In genomic region chr18:28350821-28351220, GRCh38 we compare ENCODE assay signal across 31 cellular contexts.
"Had no signal": no experiment of that assay in that cellular context is flagged by ENCODE, and none has a peak within 500 bp of the region (broad histone marks: within the 10 kb centered on the region; RNA-seq: fewer than 3 reads in every experiment).

No MANE protein-coding gene starts in this region.

- H3K27ac ChIP-seq: ascending aorta, body of pancreas, SK-N-MC had no signal

- H3K4me1 ChIP-seq: ascending aorta, body of pancreas had no signal

- DNase-seq: activated CD4-positive, alpha-beta memory T cell treated with anti-CD3 and anti-CD28 coated beads for 36 hours; activated CD4-positive, alpha-beta T cell treated with anti-CD3 and anti-CD28 coated beads, Interleukin-2, amount 10 ng/mL, durations not matched to agents 7 days and 5 days; activated CD4-positive, CD25-positive, alpha-beta regulatory T cell; activated CD8-positive, alpha-beta memory T cell treated with anti-CD3 and anti-CD28 coated beads for 24 hours; activated effector memory CD4-positive, alpha-beta T cell treated with anti-CD3 and anti-CD28 coated beads, Interleukin-2, amount 50 U/mL, for 16 hours; activated naive CD4-positive, alpha-beta T cell treated with Interleukin-2 at 50 U/mL for 16 hours; activated naive CD8-positive, alpha-beta T cell treated with anti-CD3 and anti-CD28 coated beads, Interleukin-2, amount 50 U/mL, for 24 hours; activated T-cell treated with anti-CD3 and anti-CD28 coated beads, Interleukin-2, amount 50 U/mL, for 4 hours; amniotic stem cell; body of pancreas; central memory CD4-positive, alpha-beta T cell; Karpas-422; MM.1S; NCI-H1105; NCI-H1436; NCI-H2029; NCI-H2107; NCI-H2171 treated with DMSO at 0.1 percent for 48 hours; NCI-H226; NCI-H526 treated with DMSO at 0.1 percent for 48 hours; NCI-H82; OCI-M1; RPMI8226; T-cell; T-helper 2 cell; T1000 had no signal

- H3K27me3 ChIP-seq: ascending aorta, body of pancreas had no signal

- H3K9me3 ChIP-seq: ascending aorta, body of pancreas had no signal

- ATAC-seq: activated naive CD4-positive, alpha-beta T cell treated with anti-CD3 and anti-CD28 coated beads, Interleukin-2, amount 50 U/mL, for 72 hours; activated naive CD8-positive, alpha-beta T cell treated with anti-CD3 and anti-CD28 coated beads, Interleukin-2, amount 50 U/mL, for 24 hours; activated T-cell treated with anti-CD3 and anti-CD28 coated beads, Interleukin-2, amount 50 U/mL, for 4 hours; body of pancreas; Panc1; Right ventricle myocardium inferior; T-cell had no signal

- H3K4me3 ChIP-seq: ascending aorta, body of pancreas, SK-N-MC had no signal

- H3K27me3 Mint-ChIP-seq: activated CD4-positive, alpha-beta memory T cell treated with anti-CD3 and anti-CD28 coated beads for 36 hours; activated CD4-positive, alpha-beta T cell treated with anti-CD3 and anti-CD28 coated beads, Interleukin-2, amount 10 ng/mL, durations not matched to agents 7 days and 5 days; activated naive CD8-positive, alpha-beta T cell treated with anti-CD3 and anti-CD28 coated beads, Interleukin-2, amount 50 U/mL, for 24 hours; T-cell had no signal

- H3K4me3 Mint-ChIP-seq: activated CD4-positive, alpha-beta memory T cell treated with anti-CD3 and anti-CD28 coated beads for 36 hours; activated CD4-positive, alpha-beta T cell treated with anti-CD3 and anti-CD28 coated beads, Interleukin-2, amount 10 ng/mL, durations not matched to agents 7 days and 5 days; activated naive CD8-positive, alpha-beta T cell treated with anti-CD3 and anti-CD28 coated beads, Interleukin-2, amount 50 U/mL, for 24 hours; activated T-cell treated with anti-CD3 and anti-CD28 coated beads, Interleukin-2, amount 50 U/mL, for 4 hours; T-cell had no signal

- H3K27ac Mint-ChIP-seq: activated CD4-positive, alpha-beta memory T cell treated with anti-CD3 and anti-CD28 coated beads for 36 hours; activated CD4-positive, alpha-beta T cell treated with anti-CD3 and anti-CD28 coated beads, Interleukin-2, amount 10 ng/mL, durations not matched to agents 7 days and 5 days; activated naive CD4-positive, alpha-beta T cell treated with anti-CD3 and anti-CD28 coated beads, Interleukin-2, amount 50 U/mL, for 72 hours; activated naive CD8-positive, alpha-beta T cell treated with anti-CD3 and anti-CD28 coated beads, Interleukin-2, amount 50 U/mL, for 24 hours; T-cell had no signal

- H3K36me3 ChIP-seq: ascending aorta had no signal

- H3K36me3 Mint-ChIP-seq: activated CD4-positive, alpha-beta memory T cell treated with anti-CD3 and anti-CD28 coated beads for 36 hours; T-cell had no signal

- H3K4me1 Mint-ChIP-seq: activated CD4-positive, alpha-beta T cell treated with anti-CD3 and anti-CD28 coated beads, Interleukin-2, amount 10 ng/mL, durations not matched to agents 7 days and 5 days; activated naive CD8-positive, alpha-beta T cell treated with anti-CD3 and anti-CD28 coated beads, Interleukin-2, amount 50 U/mL, for 24 hours; T-cell had no signal
